In the genomic region with DNA sequence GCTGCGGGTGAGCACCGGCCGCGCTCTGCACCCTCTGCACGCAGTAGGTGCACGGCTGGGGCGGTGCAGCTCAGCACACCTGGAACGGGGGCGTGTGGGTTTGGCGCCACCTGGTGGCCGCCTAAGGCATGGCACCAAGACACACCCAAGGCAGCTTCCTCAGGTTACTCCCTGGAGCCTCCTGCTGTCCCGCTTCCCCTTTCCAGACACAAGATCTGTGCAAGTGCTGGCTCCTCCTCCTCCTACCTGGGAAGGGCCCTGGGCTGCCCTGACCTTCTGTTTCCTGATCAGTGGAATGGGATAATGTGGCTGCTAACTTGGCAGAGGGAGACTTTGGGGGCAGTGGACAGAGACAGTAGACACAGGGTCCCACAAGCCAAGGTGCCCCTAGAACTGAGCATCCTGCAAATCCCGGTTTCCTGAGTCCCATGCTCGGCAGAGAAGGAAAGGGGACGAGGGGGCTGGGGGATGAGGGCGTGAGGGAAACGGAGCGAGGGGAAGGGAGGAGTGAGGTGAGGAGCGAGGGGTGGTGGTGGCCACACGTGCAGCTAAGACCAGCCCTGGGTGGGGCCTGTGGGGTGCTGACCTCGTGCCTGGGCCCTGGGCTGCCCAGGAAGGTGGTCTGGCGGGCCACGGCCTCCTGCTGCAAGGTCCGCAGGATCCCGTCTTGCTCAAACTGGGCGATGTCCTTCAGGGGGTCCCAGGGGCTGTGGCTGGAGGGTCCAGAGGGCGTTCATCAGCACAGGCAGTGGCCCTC, we compare ENCODE assay signal across 8 cellular contexts. TPM values are rescaled to one million over a fixed set of nuclear protein-coding genes. Genes with fewer than 3 reads are reported as not detected.
DNase-seq lines count a peak whose midpoint lies in the region; ATAC-seq and TF ChIP-seq lines count a peak whose summit lies in the region.

No MANE protein-coding gene starts in this region.

- no peaks in the 10 kb centered on the region for H3K4me1 Mint-ChIP-seq in activated CD8-positive, alpha-beta T cell treated with anti-CD3 and anti-CD28 coated beads for 36 hours (ENCODE audit: low read depth)
- peaks cover 0 to 5% of the 10 kb centered on the region in 2 donors for H3K4me1 Mint-ChIP-seq in effector memory CD8-positive, alpha-beta T cell (ENCODE audit: low read depth in 2 of 2)
- H3K4me1 Mint-ChIP-seq in mesothelial cell of epicardium: no peaks in the 10 kb centered on the region

- CTCF ChIA-PET in GM10248 (lab: Yijun Ruan, JAX): interaction anchor here (0.6 to 4.9 kb wide), 50 partner anchors 9 to 559 kb away, joined by 3 to 115 read pairs (median 4); partner anchors contain the start of genes CARS1 and NAP1L4
- CTCF ChIA-PET in activated CD8-positive, alpha-beta T cell treated with anti-CD3 and anti-CD28 coated beads for 36 hours (lab: Charles Lee): interaction anchor here (0.6 to 5.3 kb wide), 39 partner anchors 8 to 560 kb away, joined by 3 to 49 read pairs (median 5); partner anchors contain the start of genes CARS1 and PHLDA2

- no peaks in the 10 kb centered on the region for H3K9me3 Mint-ChIP-seq in activated CD8-positive, alpha-beta T cell treated with anti-CD3 and anti-CD28 coated beads for 36 hours
- no peaks in the 10 kb centered on the region for H3K9me3 Mint-ChIP-seq in effector memory CD8-positive, alpha-beta T cell
- no peaks in the 10 kb centered on the region for H3K9me3 Mint-ChIP-seq in mesothelial cell of epicardium

- intact Hi-C loops in activated CD8-positive, alpha-beta T cell treated with anti-CD3 and anti-CD28 coated beads for 36 hours (cut with micrococcal nuclease): no loop called here

- POLR2A ChIA-PET in GM10248 (lab: Yijun Ruan, JAX): interaction anchor here (1.1 kb wide), 1 partner anchor 42 kb away, joined by 3 read pairs; no protein-coding TSS in a partner anchor
- POLR2A ChIA-PET in activated CD8-positive, alpha-beta T cell treated with anti-CD3 and anti-CD28 coated beads for 36 hours (lab: Charles Lee): interaction anchor here (1.2 kb wide), 1 partner anchor 113 kb away, joined by 4 read pairs; no protein-coding TSS in a partner anchor

- no peak overlapping the region for H3K4me3 Mint-ChIP-seq in activated CD8-positive, alpha-beta T cell treated with anti-CD3 and anti-CD28 coated beads for 36 hours
- H3K4me3 Mint-ChIP-seq in effector memory CD8-positive, alpha-beta T cell: no peak overlapping the region
- H3K4me3 Mint-ChIP-seq in mesothelial cell of epicardium: no peak overlapping the region

- ATAC-seq in HG02981 (IDR thresholded peaks at IDR 0.05; ENCODE audit: unreplicated experiment) (peak; percentile 68), HG03135 (IDR thresholded peaks at IDR 0.05; ENCODE audit: unreplicated experiment) (no peak)
- peak; percentile 96 for ATAC-seq in activated CD8-positive, alpha-beta T cell treated with anti-CD3 and anti-CD28 coated beads for 36 hours
- ATAC-seq in effector memory CD8-positive, alpha-beta T cell (replicated peaks): peak; percentile 94

- DNase-seq in GM10248 (ENCODE audit: extremely low spot score) (peak; percentile 93), NCI-H69 (lab: John Stamatoyannopoulos, UW) (peak; percentile 86), mesothelial cell of epicardium (ENCODE audit: low spot score in 2 of 2, unreplicated experiment in 2 of 2) (peak; percentile 53 to 82)
- DNase-seq in activated CD8-positive, alpha-beta T cell treated with anti-CD3 and anti-CD28 coated beads for 36 hours: peak; percentile 79
- peak; percentile 62 to 71 (median 69) for DNase-seq in effector memory CD8-positive, alpha-beta T cell
- DNase-seq in stimulated activated CD8-positive, alpha-beta memory T cell treated with anti-CD3 and anti-CD28 coated beads, Interleukin-4, amount 100 ng/mL, for 4 hours (ENCODE audit: low read depth in 2 of 2, low spot score in 1 of 2): peak; percentile 41 to 43

- H3K27ac Mint-ChIP-seq in activated CD8-positive, alpha-beta T cell treated with anti-CD3 and anti-CD28 coated beads for 36 hours: no peak overlapping the region
- no peak overlapping the region for H3K27ac Mint-ChIP-seq in effector memory CD8-positive, alpha-beta T cell
- H3K27ac Mint-ChIP-seq in mesothelial cell of epicardium: no peak overlapping the region

- H3K27me3 Mint-ChIP-seq in activated CD8-positive, alpha-beta T cell treated with anti-CD3 and anti-CD28 coated beads for 36 hours: no peaks in the 10 kb centered on the region
- H3K27me3 Mint-ChIP-seq in effector memory CD8-positive, alpha-beta T cell: no peaks in the 10 kb centered on the region
- H3K27me3 Mint-ChIP-seq in mesothelial cell of epicardium (ENCODE audit: low read depth): no peaks in the 10 kb centered on the region

- no peaks in the 10 kb centered on the region for H3K36me3 Mint-ChIP-seq in activated CD8-positive, alpha-beta T cell treated with anti-CD3 and anti-CD28 coated beads for 36 hours (ENCODE audit: low read depth)
- H3K36me3 Mint-ChIP-seq in effector memory CD8-positive, alpha-beta T cell (ENCODE audit: insufficient read depth): peaks cover 30% of the 10 kb centered on the region
- peaks cover 15% of the 10 kb centered on the region for H3K36me3 Mint-ChIP-seq in mesothelial cell of epicardium

- peak; percentile 95 for TF ChIP-seq CTCF in GM10248 (IDR thresholded peaks at IDR 0.05; ENCODE audit: control extremely low read depth, extremely low read depth, low read depth, missing control alignments)
- peak; percentile 93 for TF ChIP-seq CTCF in activated CD8-positive, alpha-beta T cell treated with anti-CD3 and anti-CD28 coated beads for 36 hours (IDR thresholded peaks at IDR 0.05)
- peak; percentile 99 for TF ChIP-seq CTCF in mesothelial cell of epicardium (IDR thresholded peaks at IDR 0.05; ENCODE audit: unreplicated experiment)

RNA-seq across cellular contexts. Expression of gene CARS1, which starts 34.8 kb away (rescaled TPM):
- total RNA-seq in activated CD8-positive, alpha-beta T cell treated with anti-CD3 and anti-CD28 coated beads for 36 hours: 10 to 100 TPM; 82.7 to 88.2 TPM
- total RNA-seq in mesothelial cell of epicardium: 32.7 to 33.4 TPM (median 32.9 TPM) in 3 replicates

Comparison
In these comparisons a context has a peak if more than half of its experiments do, and no peak if none do; other contexts are left out.
1. DNase-seq: peak in every context shown above with its lines; median percentile 93 in GM10248; 86 in NCI-H69; 79 in activated CD8-positive, alpha-beta T cell treated with anti-CD3 and anti-CD28 coated beads for 36 hours; 69 in effector memory CD8-positive, alpha-beta T cell; 68 in mesothelial cell of epicardium; 42 in stimulated activated CD8-positive, alpha-beta memory T cell treated with anti-CD3 and anti-CD28 coated beads, Interleukin-4, amount 100 ng/mL, for 4 hours.